12 cellular contexts compared by ENCODE assay signal in the genomic region with DNA sequence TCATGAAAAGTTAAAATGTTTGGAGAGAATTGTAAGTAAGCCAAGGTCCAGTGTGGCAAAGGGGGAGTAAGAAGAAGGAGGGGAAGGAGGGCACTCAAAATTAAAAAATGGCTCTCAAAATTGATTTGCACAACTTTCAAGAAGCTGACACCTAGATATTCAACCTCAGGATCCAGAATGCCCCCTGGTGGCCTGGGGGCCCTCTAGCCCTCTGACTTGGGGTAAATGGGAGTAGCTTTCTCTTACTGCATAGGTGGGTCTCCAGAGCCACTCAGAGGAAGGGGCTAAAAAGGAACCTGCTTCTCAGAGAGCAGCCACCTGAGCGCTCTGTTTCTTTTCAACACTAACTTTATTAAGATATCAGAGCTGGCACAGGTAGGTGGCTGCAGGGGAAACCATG.
A peak's percentile ranks its signal among the peaks of the same experiment; 100 is the strongest.
DNase-seq lines count a peak whose midpoint lies in the region; ATAC-seq and TF ChIP-seq lines count a peak whose summit lies in the region.
"Had no signal": no experiment of that assay in that cellular context is flagged by ENCODE, and none has a peak within 500 bp of the region (broad histone marks: within the 10 kb centered on the region; RNA-seq: fewer than 3 reads in every experiment).

No MANE protein-coding gene starts in this region.

- ATAC-seq in RWPE2 (ENCODE audit: low read depth) (no peak), HG03196 (IDR thresholded peaks at IDR 0.05; ENCODE audit: unreplicated experiment) (no peak)

- no peak overlapping the region for H3K4me3 Mint-ChIP-seq in immature natural killer cell
- H3K4me3 Mint-ChIP-seq: activated CD4-positive, alpha-beta memory T cell treated with anti-CD3 and anti-CD28 coated beads for 36 hours had no signal

- no peaks in the 10 kb centered on the region for H3K27me3 ChIP-seq in RWPE2 (ENCODE audit: insufficient read depth, poor library complexity, severe bottlenecking)
- H3K27me3 ChIP-seq: cardiac muscle cell had no signal

- no peak overlapping the region for H3K27ac Mint-ChIP-seq in immature natural killer cell
- H3K27ac Mint-ChIP-seq: activated CD4-positive, alpha-beta memory T cell treated with anti-CD3 and anti-CD28 coated beads for 36 hours had no signal

- no peaks in the 10 kb centered on the region for H3K4me1 ChIP-seq in RWPE2 (ENCODE audit: insufficient read depth, poor library complexity, severe bottlenecking)
- H3K4me1 ChIP-seq: parathyroid adenoma had no signal

- TF ChIP-seq CTCF in RWPE2 (IDR thresholded peaks at IDR 0.05; ENCODE audit: poor library complexity, severe bottlenecking) = peak; percentile 31

- DNase-seq in NCI-H2081 (lab: John Stamatoyannopoulos, UW) = peak; percentile 35 to 46
- DNase-seq in NCI-H2081 treated with DMSO at 0.1 percent for 48 hours (lab: John Stamatoyannopoulos, UW) = no peak
- DNase-seq in HT1080 (ENCODE audit: low read depth) = peak; percentile 2
- DNase-seq in RWPE2 (ENCODE audit: low spot score) = no peak
- DNase-seq in kidney tubule cell (ENCODE audit: low spot score) = peak; percentile 1
- DNase-seq in NCI-H510A (lab: John Stamatoyannopoulos, UW) = no peak
- DNase-seq in immature natural killer cell = no peak
- DNase-seq: activated CD4-positive, alpha-beta memory T cell treated with anti-CD3 and anti-CD28 coated beads for 36 hours; HCEC 1CT had no signal

- no peak overlapping the region for H3K27ac ChIP-seq in RWPE2 (ENCODE audit: poor library complexity, severe bottlenecking)
- H3K27ac ChIP-seq: cardiac muscle cell, parathyroid adenoma had no signal

- H3K9me3 Mint-ChIP-seq in immature natural killer cell = peaks cover 0 to 5% (median 3%) of the 10 kb centered on the region in 6 donors
- H3K9me3 Mint-ChIP-seq: activated CD4-positive, alpha-beta memory T cell treated with anti-CD3 and anti-CD28 coated beads for 36 hours had no signal

- H3K36me3 Mint-ChIP-seq in immature natural killer cell = no peaks in the 10 kb centered on the region
- H3K36me3 Mint-ChIP-seq: activated CD4-positive, alpha-beta memory T cell treated with anti-CD3 and anti-CD28 coated beads for 36 hours had no signal

- H3K9me3 ChIP-seq in RWPE2 (ENCODE audit: severe bottlenecking) = no peaks in the 10 kb centered on the region

- H3K27me3 Mint-ChIP-seq in immature natural killer cell (ENCODE audit: low read depth in 3 of 3) = no peaks in the 10 kb centered on the region
- H3K27me3 Mint-ChIP-seq: activated CD4-positive, alpha-beta memory T cell treated with anti-CD3 and anti-CD28 coated beads for 36 hours had no signal

- H3K4me1 Mint-ChIP-seq in immature natural killer cell = no peaks in the 10 kb centered on the region

- no peaks in the 10 kb centered on the region for H3K36me3 ChIP-seq in RWPE2 (ENCODE audit: low read depth)
- H3K36me3 ChIP-seq: cardiac muscle cell had no signal

- no peak overlapping the region for H3K4me3 ChIP-seq in RWPE2 (ENCODE audit: severe bottlenecking)
- H3K4me3 ChIP-seq: cardiac muscle cell had no signal

Comparison
In these comparisons a context has a peak if more than half of its experiments do, and no peak if none do; other contexts are left out.
1. DNase-seq: peak in NCI-H2081 (2 of 2), HT1080 (single experiment) and kidney tubule cell (single experiment); none in NCI-H2081 treated with DMSO at 0.1 percent for 48 hours (single experiment), RWPE2 (single experiment), NCI-H510A (single experiment) and immature natural killer cell (0 of 3).